Comparison of ENCODE assay signal across 30 cellular contexts in genomic region chr9:1155602-1156001, GRCh38.
"Had no signal": no experiment of that assay in that cellular context is flagged by ENCODE, and none has a peak within 500 bp of the region (broad histone marks: within the 10 kb centered on the region; RNA-seq: fewer than 3 reads in every experiment).

No MANE protein-coding gene starts in this region.

- DNase-seq: activated CD4-positive, alpha-beta memory T cell treated with anti-CD3 and anti-CD28 coated beads for 36 hours; activated CD4-positive, alpha-beta T cell treated with anti-CD3 and anti-CD28 coated beads for 36 hours; activated CD4-positive, alpha-beta T cell treated with anti-CD3 and anti-CD28 coated beads, Interleukin-2, amount 10 ng/mL, durations not matched to agents 24 days and 14 days; activated CD4-positive, CD25-positive, alpha-beta regulatory T cell; activated CD4-positive, CD25-positive, alpha-beta regulatory T cell treated with anti-CD3 and anti-CD28 coated beads, Interleukin-2, amount 50 U/mL, for 72 hours; activated CD8-positive, alpha-beta memory T cell treated with anti-CD3 and anti-CD28 coated beads, Interleukin-2, amount 10 ng/mL, durations not matched to agents 7 days and 5 days; activated CD8-positive, alpha-beta memory T cell treated with anti-CD3 and anti-CD28 coated beads, Interleukin-2, amount 50 U/mL, for 4 hours; activated CD8-positive, alpha-beta T cell treated with anti-CD3 and anti-CD28 coated beads, Interleukin-2, amount 10 ng/mL, durations not matched to agents 7 days and 5 days; activated effector memory CD4-positive, alpha-beta T cell treated with anti-CD3 and anti-CD28 coated beads, Interleukin-2, amount 50 U/mL, for 16 hours; activated naive CD4-positive, alpha-beta T cell treated with anti-CD3 and anti-CD28 coated beads for 36 hours; activated naive CD8-positive, alpha-beta T cell treated with anti-CD3 and anti-CD28 coated beads for 36 hours; activated naive CD8-positive, alpha-beta T cell treated with anti-CD3 and anti-CD28 coated beads, Interleukin-2, amount 50 U/mL, for 24 hours; activated T-cell treated with anti-CD3 and anti-CD28 coated beads, Interleukin-2, amount 50 U/mL, for 1 hour; activated T-cell treated with anti-CD3 and anti-CD28 coated beads, Interleukin-2, amount 50 U/mL, for 48 hours; adrenal gland; amygdala; aorta; central memory CD4-positive, alpha-beta T cell; cerebellar nuclear complex; colonic mucosa; effector CD8-positive, alpha-beta T cell; esophagus squamous epithelium; foreskin melanocyte; heart right ventricle; T-helper 17 cell; T1000 had no signal

- H3K9me3 ChIP-seq: adrenal gland, breast epithelium, colonic mucosa, esophagus squamous epithelium, gastroesophageal sphincter, heart right ventricle had no signal

- H3K27me3 ChIP-seq: adrenal gland, breast epithelium, cardiac muscle cell, colonic mucosa, esophagus squamous epithelium, gastroesophageal sphincter, heart right ventricle had no signal

- ATAC-seq: activated CD4-positive, alpha-beta T cell treated with anti-CD3 and anti-CD28 coated beads for 36 hours; activated CD8-positive, alpha-beta memory T cell treated with anti-CD3 and anti-CD28 coated beads, Interleukin-2, amount 10 ng/mL, durations not matched to agents 7 days and 5 days; activated CD8-positive, alpha-beta T cell treated with anti-CD3 and anti-CD28 coated beads, Interleukin-2, amount 10 ng/mL, durations not matched to agents 7 days and 5 days; activated naive CD8-positive, alpha-beta T cell treated with anti-CD3 and anti-CD28 coated beads, Interleukin-2, amount 50 U/mL, for 24 hours; gastroesophageal sphincter; heart right ventricle; T-helper 17 cell had no signal

- H3K4me1 ChIP-seq: adrenal gland, breast epithelium, colonic mucosa, esophagus squamous epithelium, gastroesophageal sphincter, heart right ventricle had no signal

- H3K4me3 ChIP-seq: adrenal gland, breast epithelium, cardiac muscle cell, colonic mucosa, esophagus squamous epithelium, gastroesophageal sphincter, heart right ventricle had no signal

- H3K36me3 ChIP-seq: adrenal gland, breast epithelium, cardiac muscle cell, colonic mucosa, esophagus squamous epithelium, gastroesophageal sphincter, heart right ventricle had no signal

- H3K27ac ChIP-seq: adrenal gland, breast epithelium, cardiac muscle cell, colonic mucosa, epithelial cell of prostate, esophagus squamous epithelium, gastroesophageal sphincter, heart right ventricle had no signal
